ENCODE assay signal across 29 cellular contexts in genomic region chr4:176566769-176567168, GRCh38.
"Had no signal": no experiment of that assay in that cellular context is flagged by ENCODE, and none has a peak within 500 bp of the region (broad histone marks: within the 10 kb centered on the region; RNA-seq: fewer than 3 reads in every experiment).

No MANE protein-coding gene starts in this region.

- H3K36me3 ChIP-seq: ascending aorta, breast epithelium, gastrocnemius medialis, heart right ventricle had no signal

- H3K27ac ChIP-seq: ascending aorta, breast epithelium, coronary artery, foreskin keratinocyte, gastrocnemius medialis, heart right ventricle, hepatocyte, VCaP had no signal

- H3K4me3 ChIP-seq: ascending aorta, breast epithelium, coronary artery, gastrocnemius medialis, heart right ventricle, hepatocyte had no signal

- DNase-seq: activated CD4-positive, alpha-beta memory T cell treated with anti-CD3 and anti-CD28 coated beads, Interleukin-2, amount 10 ng/mL, durations not matched to agents 7 days and 5 days; activated CD4-positive, alpha-beta T cell treated with anti-CD3 and anti-CD28 coated beads for 1 hour; activated CD4-positive, alpha-beta T cell treated with anti-CD3 and anti-CD28 coated beads for 4 hours; activated CD4-positive, alpha-beta T cell treated with anti-CD3 and anti-CD28 coated beads, Interleukin-2, amount 10 ng/mL, durations not matched to agents 7 days and 5 days; activated CD4-positive, alpha-beta T cell treated with anti-CD3 and anti-CD28 coated beads, Interleukin-2, amount 50 U/mL, for 4 hours; activated CD8-positive, alpha-beta memory T cell treated with anti-CD3 and anti-CD28 coated beads, Interleukin-2, amount 50 U/mL, for 48 hours; activated gamma-delta T cell; activated naive CD4-positive, alpha-beta T cell; activated naive CD4-positive, alpha-beta T cell treated with anti-CD3 and anti-CD28 coated beads, Interleukin-2, amount 10 ng/mL, durations not matched to agents 7 days and 5 days; activated naive CD8-positive, alpha-beta T cell treated with anti-CD3 and anti-CD28 coated beads, Interleukin-2, amount 10 ng/mL, durations not matched to agents 7 days and 5 days; activated T-cell treated with anti-CD3 and anti-CD28 coated beads for 4 hours; activated T-cell treated with anti-CD3 and anti-CD28 coated beads, Interleukin-2, amount 50 U/mL, for 24 hours; activated T-cell treated with anti-CD3 and anti-CD28 coated beads, Interleukin-2, amount 50 U/mL, for 72 hours; effector CD4-positive, alpha-beta T cell; effector memory CD8-positive, alpha-beta T cell; foreskin keratinocyte; gastrocnemius medialis; heart right ventricle; T-helper 1 cell; T-helper 17 cell; T1000 had no signal

- H2AFZ ChIP-seq: hepatocyte had no signal

- H3K79me2 ChIP-seq: hepatocyte had no signal

- H3K9me3 ChIP-seq: ascending aorta, breast epithelium, gastrocnemius medialis, heart right ventricle had no signal

- H3K27me3 ChIP-seq: ascending aorta, breast epithelium, foreskin keratinocyte, gastrocnemius medialis, heart right ventricle, hepatocyte had no signal

- ATAC-seq: activated naive CD4-positive, alpha-beta T cell treated with anti-CD3 and anti-CD28 coated beads, Interleukin-2, amount 50 U/mL, for 72 hours; activated T-cell treated with anti-CD3 and anti-CD28 coated beads, Interleukin-2, amount 50 U/mL, for 72 hours; effector memory CD8-positive, alpha-beta T cell; esophagus mucosa; foreskin keratinocyte; gastrocnemius medialis; heart right ventricle; T-helper 17 cell; WTC11 had no signal

- H3K4me1 ChIP-seq: ascending aorta, breast epithelium, foreskin keratinocyte, gastrocnemius medialis had no signal

- H3K4me2 ChIP-seq: hepatocyte had no signal
